14 cellular contexts compared by ENCODE assay signal in genomic region chr17:28891201-28891600, GRCh38. TPM values are rescaled to one million over a fixed set of nuclear protein-coding genes. Genes with fewer than 3 reads are reported as not detected.
A peak's percentile ranks its signal among the peaks of the same experiment; 100 is the strongest.
DNase-seq lines count a peak whose midpoint lies in the region; ATAC-seq, FAIRE-seq and TF ChIP-seq lines count a peak whose summit lies in the region.
"Had no signal": no experiment of that assay in that cellular context is flagged by ENCODE, and none has a peak within 500 bp of the region (broad histone marks: within the 10 kb centered on the region; RNA-seq: fewer than 3 reads in every experiment).

No MANE protein-coding gene starts in this region.

- H3K27me3 ChIP-seq in HepG2 (ENCODE audit: control insufficient read depth in 1 of 2, insufficient read depth in 2 of 2, low read length in 2 of 2) (no peaks in the 10 kb centered on the region), right lobe of liver (no peaks in the 10 kb centered on the region)
- H3K27me3 ChIP-seq: adrenal gland had no signal

- H3K79me2 ChIP-seq in HepG2 (ENCODE audit: insufficient read depth, low read length), result peaks cover 15% of the 10 kb centered on the region

- peak overlapping the region; percentile 71 for H3K27ac Mint-ChIP-seq in central memory CD8-positive, alpha-beta T cell (ENCODE audit: low read depth)
- H3K27ac Mint-ChIP-seq in type B pancreatic cell, result peak overlapping the region; percentile 22

- no peak overlapping the region for H3K4me2 ChIP-seq in HepG2 (ENCODE audit: low read depth, low read length)

- in situ Hi-C loops in HepG2 (cut with HindIII; ENCODE audit: extremely low pct_ligation_motif_present, low pct_unique_long_range_greater_than_20kb), result loop anchor here (25.0 kb wide), 1 partner anchor 254 kb away; the partner anchor contains the start of gene BLTP2

- no peak overlapping the region for H3K4me3 Mint-ChIP-seq in central memory CD8-positive, alpha-beta T cell
- H3K4me3 Mint-ChIP-seq in type B pancreatic cell, result no peak overlapping the region

- H4K20me1 ChIP-seq in HepG2 (ENCODE audit: insufficient read depth, low read length), result no peaks in the 10 kb centered on the region; the same call in none of the 2 replicates

- BruUV-seq in HepG2 (replicated peaks; lab: Mats Ljungman, UMichigan), result no TSS peak

- TF ChIP-seq POLR2A in HepG2 (IDR thresholded peaks at IDR 0.05; ENCODE audit: insufficient read depth in 1 of 2, low read depth in 2 of 2, low read length in 2 of 2) (0 out of 4 replicates have a peak, but pooled peaks of 1 of the 2 experiments have one; percentile 19), right lobe of liver (IDR thresholded peaks at IDR 0.05) (no peak)

- POLR2A ChIA-PET in HepG2 (lab: Yijun Ruan, JAX), result interaction anchor here (0.6 to 1.2 kb wide), 3 partner anchors 9 to 83 kb away, joined by 3 read pairs; no protein-coding TSS in a partner anchor

- H3K9me3 ChIP-seq in HepG2 (ENCODE audit: low read length), result no peaks in the 10 kb centered on the region
- no peaks in the 10 kb centered on the region for H3K9me3 ChIP-seq in right lobe of liver
- H3K9me3 ChIP-seq: adrenal gland had no signal

- H3K27ac ChIP-seq in HepG2 (ENCODE audit: extremely low read length, insufficient read depth, low read length) (no peak overlapping the region), right lobe of liver (no peak overlapping the region)

- no peak overlapping the region for H3K4me3 ChIP-seq in HepG2 (replicated peaks in 1 of 3; ENCODE audit: insufficient read depth in 1 of 3, low read depth in 2 of 3, low read length in 3 of 3)
- no peak overlapping the region for H3K4me3 ChIP-seq in right lobe of liver
- H3K4me3 ChIP-seq: adrenal gland, coronary artery had no signal

- no peak for TF ChIP-seq CTCF in HepG2 (CRISPR knock-in tag; IDR thresholded peaks at IDR 0.05)
- TF ChIP-seq CTCF in right lobe of liver (IDR thresholded peaks at IDR 0.05), result no peak
- TF ChIP-seq CTCF in type B pancreatic cell (conservative IDR thresholded peaks at IDR 0.05), result no peak

- TF ChIP-seq RAD21 in HepG2 (CRISPR knock-in tag; IDR thresholded peaks at IDR 0.05), result no peak

- no peaks in the 10 kb centered on the region for H3K27me3 Mint-ChIP-seq in central memory CD8-positive, alpha-beta T cell
- no peaks in the 10 kb centered on the region for H3K27me3 Mint-ChIP-seq in type B pancreatic cell

- CTCF ChIA-PET in HepG2 (lab: Yijun Ruan, JAX; ENCODE audit: low intra/inter-chr PET ratio, low total read pairs), result no interaction called here

- FAIRE-seq in HepG2 (lab: Jason Lieb, UNC), result no peak

- peaks cover 27% of the 10 kb centered on the region for H3K36me3 Mint-ChIP-seq in central memory CD8-positive, alpha-beta T cell (ENCODE audit: insufficient read depth)
- H3K36me3 Mint-ChIP-seq in type B pancreatic cell, result peaks cover 3% of the 10 kb centered on the region

- peaks cover 49% of the 10 kb centered on the region for H3K4me1 Mint-ChIP-seq in central memory CD8-positive, alpha-beta T cell
- peaks cover 30% of the 10 kb centered on the region for H3K4me1 Mint-ChIP-seq in type B pancreatic cell (ENCODE audit: unreplicated experiment)

- no peak overlapping the region for H3K9ac ChIP-seq in HepG2 (ENCODE audit: insufficient read depth, low read depth, low read length)

- no peak overlapping the region for H2AFZ ChIP-seq in HepG2 (ENCODE audit: low read length)

- intact Hi-C loops in HepG2 (cut with micrococcal nuclease; ENCODE audit: unreplicated experiment), result no loop called here
- intact Hi-C loops in right lobe of liver (cut with DNase I), result no loop called here

- ATAC-seq in HepG2 (no peak), right lobe of liver (no peak), GM18873 (IDR thresholded peaks at IDR 0.05; ENCODE audit: low FRiP score, unreplicated experiment) (no peak), GM18520 (IDR thresholded peaks at IDR 0.05; ENCODE audit: unreplicated experiment) (no peak)
- ATAC-seq in central memory CD8-positive, alpha-beta T cell (replicated peaks; ENCODE audit: extremely low read depth, poor library complexity, severe bottlenecking), result no peak
- ATAC-seq: HCT116 had no signal

- H3K4me1 ChIP-seq in HepG2 (ENCODE audit: insufficient read depth, low read length) (peaks cover 27% of the 10 kb centered on the region), right lobe of liver (peaks cover 0 to 34% (median 12%) of the 10 kb centered on the region in 4 donors)

- H3K36me3 ChIP-seq in HepG2 (replicated peaks in 1 of 2; ENCODE audit: control insufficient read depth in 1 of 2, insufficient read depth in 2 of 2, low read length in 2 of 2) (peaks cover 0 to 3% of the 10 kb centered on the region in 2 experiments; a peak in 2 of 5 replicates), right lobe of liver (peaks cover 0 to under 1% (median 0%) of the 10 kb centered on the region in 4 donors)
- H3K36me3 ChIP-seq: adrenal gland had no signal

- TF ChIP-seq EP300 in HepG2 (IDR thresholded peaks at IDR 0.05; ENCODE audit: low read depth in 2 of 2, low read length in 2 of 2) (no peak), HepG2 (CRISPR knock-in tag; IDR thresholded peaks at IDR 0.05; ENCODE audit: borderline replicate concordance) (no peak)

- DNase-seq in HepG2 (ENCODE audit: low spot score) (no peak), right lobe of liver (no peak), type B pancreatic cell (ENCODE audit: extremely low spot score, unreplicated experiment) (no peak)
- no peak for DNase-seq in central memory CD8-positive, alpha-beta T cell (ENCODE audit: low spot score in 2 of 2)
- DNase-seq: adrenal gland; midbrain; NCI-H1092 treated with DMSO at 0.1 percent for 48 hours; NCI-H226; stimulated activated CD4-positive, alpha-beta T cell treated with anti-CD3 and anti-CD28 coated beads, Interleukin-2, amount 100 ng/mL, for 24 hours; stimulated activated naive CD4-positive, alpha-beta T cell treated with Interleukin-2 at 50 U/mL for 16 hours had no signal

- WGBS in HepG2 (ENCODE audit: low lambda C conversion rate), result 92% methylated on average over 1 of the region's 1 CpG
- WGBS in right lobe of liver (ENCODE audit: insufficient coverage, low coverage, low lambda C conversion rate, missing lambda C conversion rate), result no CpG with 5 or more reads among the region's 1 CpG

- no peaks in the 10 kb centered on the region for H3K9me3 Mint-ChIP-seq in central memory CD8-positive, alpha-beta T cell
- no peaks in the 10 kb centered on the region for H3K9me3 Mint-ChIP-seq in type B pancreatic cell

RNA-seq across cellular contexts. Expression of gene FLOT2, which starts 6.3 kb away (rescaled TPM):
- total RNA-seq in HepG2 (2016; rRNA removed; fragmentation: Illumina TruSeq; extraction: Trizol) (54.3 and 60.7 TPM in 2 replicates), right lobe of liver (100 to 1,000 TPM in 1 of 6 experiments, 10 to 100 TPM in 5; 64.9 to 131 (median 82.8) TPM), type B pancreatic cell (ENCODE audit: low replicate concordance) (73.1 and 90.6 TPM in 2 replicates)
- total RNA-seq in HepG2 (2016; cell fraction: cytosol; rRNA removed; fragmentation: Illumina TruSeq; extraction: Trizol; ENCODE audit: low read depth), result 21.0 and 27.1 TPM in 2 replicates
- total RNA-seq in HepG2 (2016; cell fraction: insoluble cytoplasmic fraction; rRNA removed; fragmentation: Illumina TruSeq; extraction: Trizol), result 53.0 and 55.0 TPM in 2 replicates
- total RNA-seq in HepG2 (2016; cell fraction: membrane; rRNA removed; fragmentation: Illumina TruSeq; extraction: Trizol), result 55.4 and 58.7 TPM in 2 replicates
- 31.5 and 32.6 TPM in 2 replicates for total RNA-seq in HepG2 (2016; cell fraction: nucleus; rRNA removed; fragmentation: Illumina TruSeq; extraction: Trizol)
- 54.5 and 60.6 TPM in 2 replicates for polyA plus RNA-seq in HepG2 (2011; rRNA removed)
- polyA plus RNA-seq in HepG2 (2011; cell fraction: cytosol; rRNA removed), result 66.4 and 77.9 TPM in 2 replicates
- polyA plus RNA-seq in HepG2 (2011; cell fraction: nucleus; rRNA removed), result 62.5 and 67.8 TPM in 2 replicates
- polyA plus RNA-seq in HepG2 (2012), result 42.3 and 50.0 TPM in 2 replicates
- 27.5 and 28.8 TPM in 2 replicates for polyA plus RNA-seq in HepG2 (2016; cell fraction: cytosol; fragmentation: Illumina TruSeq; extraction: Trizol; ENCODE audit: low read depth)
- 48.1 and 64.0 TPM in 2 replicates for polyA plus RNA-seq in HepG2 (2016; cell fraction: insoluble cytoplasmic fraction; fragmentation: Illumina TruSeq; extraction: Trizol; ENCODE audit: low read depth)
- polyA plus RNA-seq in HepG2 (2016; cell fraction: membrane; fragmentation: Illumina TruSeq; extraction: Trizol; ENCODE audit: low read depth), result 49.0 and 54.8 TPM in 2 replicates
- 64.4 and 67.0 TPM in 2 replicates for polyA plus RNA-seq in HepG2 (2016; cell fraction: nucleus; fragmentation: Illumina TruSeq; extraction: Trizol; ENCODE audit: insufficient read depth, low read depth)
- 124 and 166 TPM in 2 replicates for polyA minus RNA-seq in HepG2 (2011; rRNA and poly(A)+ RNA removed; ENCODE audit: low replicate concordance)
- 35.9 and 59.2 TPM in 2 replicates for polyA minus RNA-seq in HepG2 (2011; cell fraction: cytosol; rRNA and poly(A)+ RNA removed)
- 14.0 and 19.0 TPM in 2 replicates for polyA minus RNA-seq in HepG2 (2011; cell fraction: nucleus; rRNA and poly(A)+ RNA removed)

RNA-seq across cellular contexts. Expression of gene DHRS13, which starts 11.7 kb away (rescaled TPM):
- 7.6 and 12.6 TPM in 2 replicates for total RNA-seq in HepG2 (2016; rRNA removed; fragmentation: Illumina TruSeq; extraction: Trizol)
- total RNA-seq in HepG2 (2016; cell fraction: cytosol; rRNA removed; fragmentation: Illumina TruSeq; extraction: Trizol; ENCODE audit: low read depth), result 3.8 and 4.4 TPM in 2 replicates
- total RNA-seq in HepG2 (2016; cell fraction: insoluble cytoplasmic fraction; rRNA removed; fragmentation: Illumina TruSeq; extraction: Trizol), result 6.5 and 14.0 TPM in 2 replicates
- 8.0 and 9.3 TPM in 2 replicates for total RNA-seq in HepG2 (2016; cell fraction: membrane; rRNA removed; fragmentation: Illumina TruSeq; extraction: Trizol)
- 9.7 and 11.6 TPM in 2 replicates for total RNA-seq in HepG2 (2016; cell fraction: nucleus; rRNA removed; fragmentation: Illumina TruSeq; extraction: Trizol)
- polyA plus RNA-seq in HepG2 (2011; rRNA removed), result 11.8 and 14.9 TPM in 2 replicates
- 17.3 and 17.4 TPM in 2 replicates for polyA plus RNA-seq in HepG2 (2011; cell fraction: cytosol; rRNA removed)
- 8.7 and 11.2 TPM in 2 replicates for polyA plus RNA-seq in HepG2 (2011; cell fraction: nucleus; rRNA removed)
- polyA plus RNA-seq in HepG2 (2012), result 3.6 and 6.3 TPM in 2 replicates
- 4.0 and 5.3 TPM in 2 replicates for polyA plus RNA-seq in HepG2 (2016; cell fraction: cytosol; fragmentation: Illumina TruSeq; extraction: Trizol; ENCODE audit: low read depth)
- polyA plus RNA-seq in HepG2 (2016; cell fraction: insoluble cytoplasmic fraction; fragmentation: Illumina TruSeq; extraction: Trizol; ENCODE audit: low read depth), result 8.0 and 9.0 TPM in 2 replicates
- 7.0 and 7.5 TPM in 2 replicates for polyA plus RNA-seq in HepG2 (2016; cell fraction: membrane; fragmentation: Illumina TruSeq; extraction: Trizol; ENCODE audit: low read depth)
- polyA plus RNA-seq in HepG2 (2016; cell fraction: nucleus; fragmentation: Illumina TruSeq; extraction: Trizol; ENCODE audit: insufficient read depth, low read depth), result 20.2 and 21.1 TPM in 2 replicates
- polyA minus RNA-seq in HepG2 (2011; rRNA and poly(A)+ RNA removed; ENCODE audit: low replicate concordance), result 15.0 and 24.2 TPM in 2 replicates
- polyA minus RNA-seq in HepG2 (2011; cell fraction: cytosol; rRNA and poly(A)+ RNA removed), result 5.9 and 8.7 TPM in 2 replicates
- polyA minus RNA-seq in HepG2 (2011; cell fraction: nucleus; rRNA and poly(A)+ RNA removed), result 5.2 and 7.8 TPM in 2 replicates
- total RNA-seq in right lobe of liver, result 10 to 100 TPM in 3 of 6 experiments, 1 to 10 TPM in 3; 3.4 to 27.4 (median 8.8) TPM
- total RNA-seq in type B pancreatic cell (ENCODE audit: low replicate concordance), result 19.3 and 20.4 TPM in 2 replicates

RNA-seq across cellular contexts. Expression of gene ERAL1, which starts 36.4 kb away (rescaled TPM):
- total RNA-seq in HepG2 (2016; rRNA removed; fragmentation: Illumina TruSeq; extraction: Trizol) (46.9 and 50.7 TPM in 2 replicates), right lobe of liver (10 to 100 TPM; 21.6 to 47.1 (median 23.4) TPM), type B pancreatic cell (ENCODE audit: low replicate concordance) (42.8 and 51.1 TPM in 2 replicates)
- 8.5 and 10.0 TPM in 2 replicates for total RNA-seq in HepG2 (2016; cell fraction: cytosol; rRNA removed; fragmentation: Illumina TruSeq; extraction: Trizol; ENCODE audit: low read depth)
- total RNA-seq in HepG2 (2016; cell fraction: insoluble cytoplasmic fraction; rRNA removed; fragmentation: Illumina TruSeq; extraction: Trizol), result 48.8 and 50.6 TPM in 2 replicates
- 17.1 and 19.7 TPM in 2 replicates for total RNA-seq in HepG2 (2016; cell fraction: membrane; rRNA removed; fragmentation: Illumina TruSeq; extraction: Trizol)
- total RNA-seq in HepG2 (2016; cell fraction: nucleus; rRNA removed; fragmentation: Illumina TruSeq; extraction: Trizol), result 28.7 and 36.3 TPM in 2 replicates
- polyA plus RNA-seq in HepG2 (2011; rRNA removed), result 72.2 and 73.5 TPM in 2 replicates
- 72.3 and 85.9 TPM in 2 replicates for polyA plus RNA-seq in HepG2 (2011; cell fraction: cytosol; rRNA removed)
- 55.6 and 60.0 TPM in 2 replicates for polyA plus RNA-seq in HepG2 (2011; cell fraction: nucleus; rRNA removed)
- polyA plus RNA-seq in HepG2 (2012), result 42.4 and 45.1 TPM in 2 replicates
- polyA plus RNA-seq in HepG2 (2016; cell fraction: cytosol; fragmentation: Illumina TruSeq; extraction: Trizol; ENCODE audit: low read depth), result 13.8 and 14.3 TPM in 2 replicates
- polyA plus RNA-seq in HepG2 (2016; cell fraction: insoluble cytoplasmic fraction; fragmentation: Illumina TruSeq; extraction: Trizol; ENCODE audit: low read depth), result 78.5 and 84.9 TPM in 2 replicates
- 24.1 and 26.2 TPM in 2 replicates for polyA plus RNA-seq in HepG2 (2016; cell fraction: membrane; fragmentation: Illumina TruSeq; extraction: Trizol; ENCODE audit: low read depth)
- 72.4 and 76.9 TPM in 2 replicates for polyA plus RNA-seq in HepG2 (2016; cell fraction: nucleus; fragmentation: Illumina TruSeq; extraction: Trizol; ENCODE audit: insufficient read depth, low read depth)
- 142 and 176 TPM in 2 replicates for polyA minus RNA-seq in HepG2 (2011; rRNA and poly(A)+ RNA removed; ENCODE audit: low replicate concordance)
- polyA minus RNA-seq in HepG2 (2011; cell fraction: cytosol; rRNA and poly(A)+ RNA removed), result 44.2 and 52.7 TPM in 2 replicates
- polyA minus RNA-seq in HepG2 (2011; cell fraction: nucleus; rRNA and poly(A)+ RNA removed), result 29.7 and 30.6 TPM in 2 replicates

RNA-seq across cellular contexts. Expression of gene FAM222B, which starts 48.6 kb away (rescaled TPM):
- total RNA-seq in HepG2 (2016; rRNA removed; fragmentation: Illumina TruSeq; extraction: Trizol) (3.5 and 4.7 TPM in 2 replicates), right lobe of liver (10 to 100 TPM in 1 of 6 experiments, 1 to 10 TPM in 5; 5.8 to 12.0 (median 8.8) TPM), type B pancreatic cell (ENCODE audit: low replicate concordance) (28.7 and 38.8 TPM in 2 replicates)
- total RNA-seq in HepG2 (2016; cell fraction: cytosol; rRNA removed; fragmentation: Illumina TruSeq; extraction: Trizol; ENCODE audit: low read depth), result 1.7 and 2.5 TPM in 2 replicates
- total RNA-seq in HepG2 (2016; cell fraction: insoluble cytoplasmic fraction; rRNA removed; fragmentation: Illumina TruSeq; extraction: Trizol), result 2.9 and 3.4 TPM in 2 replicates
- total RNA-seq in HepG2 (2016; cell fraction: membrane; rRNA removed; fragmentation: Illumina TruSeq; extraction: Trizol), result 7.9 and 9.0 TPM in 2 replicates
- total RNA-seq in HepG2 (2016; cell fraction: nucleus; rRNA removed; fragmentation: Illumina TruSeq; extraction: Trizol), result 2.9 and 4.4 TPM in 2 replicates
- polyA plus RNA-seq in HepG2 (2011; rRNA removed), result 7.3 TPM in 2 replicates
- polyA plus RNA-seq in HepG2 (2011; cell fraction: cytosol; rRNA removed), result 8.0 and 8.4 TPM in 2 replicates
- polyA plus RNA-seq in HepG2 (2011; cell fraction: nucleus; rRNA removed), result 11.3 and 13.9 TPM in 2 replicates
- polyA plus RNA-seq in HepG2 (2012), result 9.8 and 13.0 TPM in 2 replicates
- 4.0 and 4.6 TPM in 2 replicates for polyA plus RNA-seq in HepG2 (2016; cell fraction: cytosol; fragmentation: Illumina TruSeq; extraction: Trizol; ENCODE audit: low read depth)
- 9.3 and 13.6 TPM in 2 replicates for polyA plus RNA-seq in HepG2 (2016; cell fraction: insoluble cytoplasmic fraction; fragmentation: Illumina TruSeq; extraction: Trizol; ENCODE audit: low read depth)
- polyA plus RNA-seq in HepG2 (2016; cell fraction: membrane; fragmentation: Illumina TruSeq; extraction: Trizol; ENCODE audit: low read depth), result 14.0 and 18.6 TPM in 2 replicates
- polyA plus RNA-seq in HepG2 (2016; cell fraction: nucleus; fragmentation: Illumina TruSeq; extraction: Trizol; ENCODE audit: insufficient read depth, low read depth), result 10.1 and 11.0 TPM in 2 replicates
- polyA minus RNA-seq in HepG2 (2011; rRNA and poly(A)+ RNA removed; ENCODE audit: low replicate concordance), result 14.1 and 27.8 TPM in 2 replicates
- 12.3 and 12.7 TPM in 2 replicates for polyA minus RNA-seq in HepG2 (2011; cell fraction: cytosol; rRNA and poly(A)+ RNA removed)
- 12.6 and 12.8 TPM in 2 replicates for polyA minus RNA-seq in HepG2 (2011; cell fraction: nucleus; rRNA and poly(A)+ RNA removed)
